In the genomic region with DNA sequence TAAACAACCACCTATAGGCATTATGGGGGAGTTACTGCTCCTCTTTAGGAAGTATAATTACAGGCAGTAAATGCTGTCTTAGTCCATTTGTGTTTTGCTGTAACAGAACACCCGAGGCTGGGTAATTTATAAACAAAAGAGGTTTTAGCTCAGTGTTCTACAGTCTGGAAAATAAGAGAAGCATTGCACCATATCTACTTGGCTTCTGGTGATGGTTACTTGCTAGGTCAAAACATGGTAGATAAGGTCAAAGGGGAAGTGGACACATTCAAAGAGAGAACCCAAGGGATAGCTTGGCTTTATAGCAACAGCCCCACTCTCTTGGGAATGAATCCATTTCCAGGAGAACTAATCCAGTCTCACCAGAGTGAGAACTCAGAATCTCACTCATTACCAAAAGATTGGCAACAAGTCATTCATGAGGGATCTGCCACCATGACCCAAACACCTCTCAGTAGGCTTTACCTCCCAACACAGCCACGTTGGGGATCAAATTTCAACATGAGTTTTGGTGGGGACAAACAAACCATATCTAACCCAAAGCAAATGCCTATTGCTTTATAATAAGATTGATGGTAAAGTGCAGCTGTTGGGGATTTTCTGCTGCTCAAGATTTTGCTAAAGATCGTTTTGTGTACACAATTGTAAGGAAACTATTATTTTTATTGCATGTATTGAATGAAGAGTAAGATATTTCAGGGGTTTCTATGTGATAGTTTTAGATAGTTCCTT, we compare ENCODE assay signal across 18 cellular contexts. TPM values are rescaled to one million over a fixed set of nuclear protein-coding genes. Genes with fewer than 3 reads are reported as not detected.
DNase-seq lines count a peak whose midpoint lies in the region; ATAC-seq and TF ChIP-seq lines count a peak whose summit lies in the region.
"Had no signal": no experiment of that assay in that cellular context is flagged by ENCODE, and none has a peak within 500 bp of the region (broad histone marks: within the 10 kb centered on the region; RNA-seq: fewer than 3 reads in every experiment).

No MANE protein-coding gene starts in this region.

- no peak overlapping the region for H3K27ac ChIP-seq in thyroid gland
- H3K27ac ChIP-seq: Peyer's patch had no signal

- TF ChIP-seq POLR2A in thyroid gland (IDR thresholded peaks at IDR 0.05), result no peak

- no peaks in the 10 kb centered on the region for H3K4me1 ChIP-seq in thyroid gland
- H3K4me1 ChIP-seq: Peyer's patch had no signal

- no peaks in the 10 kb centered on the region for H3K9me3 ChIP-seq in thyroid gland
- H3K9me3 ChIP-seq: MG63, Peyer's patch had no signal

- WGBS in thyroid gland, 2 donors, result 51 to 53% methylated on average over 3 of the region's 3 CpGs

- no peak for TF ChIP-seq CTCF in natural killer cell (IDR thresholded peaks at IDR 0.05)
- TF ChIP-seq CTCF in thyroid gland (IDR thresholded peaks at IDR 0.05), result no peak

- no peaks in the 10 kb centered on the region for H3K27me3 ChIP-seq in thyroid gland
- H3K27me3 ChIP-seq: MG63, Peyer's patch had no signal

- no peaks in the 10 kb centered on the region for H3K27me3 Mint-ChIP-seq in natural killer cell (ENCODE audit: low read depth in 2 of 2)
- no peaks in the 10 kb centered on the region for H3K27me3 Mint-ChIP-seq in natural killer cell treated with Interleukin-12 subunit alpha and Interleukin-12 subunit beta and Interleukin-15 and Interleukin-18, amount 100 ng/mL, for 72 hours
- H3K27me3 Mint-ChIP-seq: activated CD4-positive, alpha-beta T cell treated with anti-CD3 and anti-CD28 coated beads, Interleukin-2, amount 10 ng/mL, durations not matched to agents 7 days and 5 days; brain had no signal

- no peaks in the 10 kb centered on the region for H3K9me3 Mint-ChIP-seq in natural killer cell
- no peaks in the 10 kb centered on the region for H3K9me3 Mint-ChIP-seq in natural killer cell treated with Interleukin-12 subunit alpha and Interleukin-12 subunit beta and Interleukin-15 and Interleukin-18, amount 100 ng/mL, for 72 hours
- H3K9me3 Mint-ChIP-seq: activated CD4-positive, alpha-beta T cell treated with anti-CD3 and anti-CD28 coated beads, Interleukin-2, amount 10 ng/mL, durations not matched to agents 7 days and 5 days; activated naive CD4-positive, alpha-beta T cell treated with anti-CD3 and anti-CD28 coated beads for 36 hours had no signal

- ATAC-seq in natural killer cell (no peak), HG02981 (IDR thresholded peaks at IDR 0.05; ENCODE audit: unreplicated experiment) (no peak), HG03196 (IDR thresholded peaks at IDR 0.05; ENCODE audit: unreplicated experiment) (no peak)
- ATAC-seq in natural killer cell treated with Interleukin-12 subunit alpha and Interleukin-12 subunit beta and Interleukin-15 and Interleukin-18, amount 100 ng/mL, for 72 hours, result no peak
- ATAC-seq in stimulated activated naive CD8-positive, alpha-beta T cell treated with anti-CD3 and anti-CD28 coated beads, Interleukin-15, Interleukin-2, amounts not matched to agents 100 U/mL and 50 U/mL, for 24 hours, result no peak
- ATAC-seq: right cardiac atrium had no signal

- DNase-seq in natural killer cell (no peak), NCI-H69 (lab: John Stamatoyannopoulos, UW) (peak; percentile 19), fibroblast of gingiva (ENCODE audit: low read depth) (peak; percentile 51), thyroid gland (no peak)
- DNase-seq in natural killer cell treated with Interleukin-12 subunit alpha and Interleukin-12 subunit beta and Interleukin-15 and Interleukin-18, amount 100 ng/mL, for 72 hours (ENCODE audit: low spot score), result no peak
- DNase-seq in stimulated activated naive CD8-positive, alpha-beta T cell treated with anti-CD3 and anti-CD28 coated beads, Interleukin-15, Interleukin-2, amounts not matched to agents 100 U/mL and 50 U/mL, for 24 hours, result no peak
- DNase-seq: activated CD4-positive, alpha-beta T cell treated with anti-CD3 and anti-CD28 coated beads, Interleukin-2, amount 10 ng/mL, durations not matched to agents 7 days and 5 days; activated CD8-positive, alpha-beta memory T cell treated with anti-CD3 and anti-CD28 coated beads, Interleukin-2, amount 50 U/mL, for 48 hours; activated naive CD4-positive, alpha-beta T cell treated with anti-CD3 and anti-CD28 coated beads for 36 hours; islet precursor cell; MG63; NCI-H2081 treated with DMSO at 0.1 percent for 48 hours; NCI-H526 treated with DMSO at 0.1 percent for 48 hours; Peyer's patch; right cardiac atrium had no signal

- intact Hi-C loops in natural killer cell (cut with micrococcal nuclease) (no loop called here), thyroid gland (cut with DNase I) (no loop called here)

- H3K4me1 Mint-ChIP-seq in natural killer cell, result peaks cover 31 to 34% of the 10 kb centered on the region in 2 donors
- peaks cover 39 to 41% of the 10 kb centered on the region in 2 donors for H3K4me1 Mint-ChIP-seq in natural killer cell treated with Interleukin-12 subunit alpha and Interleukin-12 subunit beta and Interleukin-15 and Interleukin-18, amount 100 ng/mL, for 72 hours (ENCODE audit: low read depth in 2 of 2)

- no peaks in the 10 kb centered on the region for H3K36me3 ChIP-seq in thyroid gland
- H3K36me3 ChIP-seq: Peyer's patch had no signal

- peak overlapping the region; percentile 61 to 73 for H3K27ac Mint-ChIP-seq in natural killer cell
- no peak overlapping the region for H3K27ac Mint-ChIP-seq in natural killer cell treated with Interleukin-12 subunit alpha and Interleukin-12 subunit beta and Interleukin-15 and Interleukin-18, amount 100 ng/mL, for 72 hours
- H3K27ac Mint-ChIP-seq: activated CD4-positive, alpha-beta T cell treated with anti-CD3 and anti-CD28 coated beads, Interleukin-2, amount 10 ng/mL, durations not matched to agents 7 days and 5 days; activated naive CD4-positive, alpha-beta T cell treated with anti-CD3 and anti-CD28 coated beads for 36 hours had no signal

- H3K36me3 Mint-ChIP-seq in natural killer cell, result no peaks in the 10 kb centered on the region
- no peaks in the 10 kb centered on the region for H3K36me3 Mint-ChIP-seq in natural killer cell treated with Interleukin-12 subunit alpha and Interleukin-12 subunit beta and Interleukin-15 and Interleukin-18, amount 100 ng/mL, for 72 hours

- no peak overlapping the region for H3K4me3 ChIP-seq in thyroid gland (replicated peaks in 1 of 3)
- H3K4me3 ChIP-seq: MG63, Peyer's patch had no signal

- H3K4me3 Mint-ChIP-seq in natural killer cell, result peak overlapping the region; percentile 17
- no peak overlapping the region for H3K4me3 Mint-ChIP-seq in natural killer cell treated with Interleukin-12 subunit alpha and Interleukin-12 subunit beta and Interleukin-15 and Interleukin-18, amount 100 ng/mL, for 72 hours
- H3K4me3 Mint-ChIP-seq: activated CD4-positive, alpha-beta T cell treated with anti-CD3 and anti-CD28 coated beads, Interleukin-2, amount 10 ng/mL, durations not matched to agents 7 days and 5 days; activated naive CD4-positive, alpha-beta T cell treated with anti-CD3 and anti-CD28 coated beads for 36 hours; brain had no signal

RNA-seq across cellular contexts. Expression of a gene that starts 32.6 kb away (rescaled TPM):
- total RNA-seq in natural killer cell (10 to 100 TPM; 91.7 to 97.2 (median 92.4) TPM), thyroid gland (100 to 1,000 TPM in 3 of 4 donors, 10 to 100 TPM in 1; 88.0 to 108 (median 104) TPM)
- 10 to 100 TPM; 89.4 to 96.9 TPM for total RNA-seq in natural killer cell treated with Interleukin-12 subunit alpha and Interleukin-12 subunit beta and Interleukin-15 and Interleukin-18, amount 100 ng/mL, for 72 hours

Comparison
In these comparisons a context has a peak if more than half of its experiments do, and no peak if none do; other contexts are left out.
1. H3K27ac Mint-ChIP-seq: peak in natural killer cell (2 of 2); none in natural killer cell treated with Interleukin-12 subunit alpha and Interleukin-12 subunit beta and Interleukin-15 and Interleukin-18, amount 100 ng/mL, for 72 hours (0 of 2).
2. DNase-seq: peak in NCI-H69 (single experiment) and fibroblast of gingiva (single experiment); none in natural killer cell (single experiment), natural killer cell treated with Interleukin-12 subunit alpha and Interleukin-12 subunit beta and Interleukin-15 and Interleukin-18, amount 100 ng/mL, for 72 hours (single experiment), thyroid gland (0 of 2) and stimulated activated naive CD8-positive, alpha-beta T cell treated with anti-CD3 and anti-CD28 coated beads, Interleukin-15, Interleukin-2, amounts not matched to agents 100 U/mL and 50 U/mL, for 24 hours (single experiment).